2 cellular contexts compared by ENCODE assay signal in genomic region chr1:91201174-91201573, GRCh38.
TF ChIP-seq lines count a peak whose summit lies in the region.

No MANE protein-coding gene starts in this region.

TF ChIP-seq in IMR-90, 13 proteins besides CTCF, POLR2A, EP300 and RAD21:
- TF ChIP-seq CHD1 (IDR thresholded peaks at IDR 0.05; ENCODE audit: low read depth, low read length) (no peak), CEBPB (IDR thresholded peaks at IDR 0.05; ENCODE audit: low read depth, low read length) (peak; percentile 96)
TF ChIP-seq in IMR-90: peak in this region for 1.

TF ChIP-seq in H1, 55 proteins besides CTCF, POLR2A, EP300 and RAD21:
- no peak for TF ChIP-seq KDM5A (IDR thresholded peaks at IDR 0.05; ENCODE audit: low read length)
- peak; percentile 99 for TF ChIP-seq CEBPB (IDR thresholded peaks at IDR 0.05; ENCODE audit: low read depth, low read length)
